ENCODE assay signal across 11 cellular contexts in the genomic region with DNA sequence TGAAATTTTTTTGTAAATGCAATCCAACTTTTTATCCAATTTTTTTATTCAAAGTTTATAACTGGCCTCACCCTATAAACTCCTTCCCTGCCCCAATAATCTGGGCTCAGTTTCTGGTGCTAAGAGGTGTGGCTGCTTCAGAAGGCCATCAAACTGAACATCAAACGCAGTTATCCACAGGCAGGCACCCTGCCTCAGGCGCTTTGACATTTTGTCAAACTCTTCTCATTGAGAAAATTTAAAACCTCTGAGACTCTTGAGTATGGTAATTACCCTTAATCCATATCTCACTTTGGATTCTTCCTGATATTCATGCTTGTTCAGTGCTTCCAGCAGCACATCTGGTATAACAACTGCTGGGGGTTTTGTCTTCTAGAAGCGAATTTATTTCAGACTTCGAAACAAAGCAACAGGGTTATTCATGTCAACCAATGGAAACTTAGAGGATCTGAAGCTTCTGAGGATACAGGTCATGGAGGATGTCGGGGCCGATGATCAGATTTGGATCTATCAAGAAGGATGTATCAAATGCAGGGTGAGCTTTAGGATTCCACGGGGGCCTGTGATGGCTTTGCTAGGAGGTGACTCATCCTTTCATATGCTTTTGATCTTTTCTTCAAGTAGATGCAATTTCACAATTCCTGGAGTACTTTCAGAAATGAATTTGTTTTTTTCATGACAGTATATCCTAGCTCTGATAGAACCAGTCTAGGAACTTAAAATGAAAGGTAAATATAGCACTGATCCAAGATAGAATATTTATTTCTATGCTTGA.
A peak's percentile ranks its signal among the peaks of the same experiment; 100 is the strongest.
DNase-seq lines count a peak whose midpoint lies in the region; ATAC-seq and TF ChIP-seq lines count a peak whose summit lies in the region.
"Had no signal": no experiment of that assay in that cellular context is flagged by ENCODE, and none has a peak within 500 bp of the region (broad histone marks: within the 10 kb centered on the region; RNA-seq: fewer than 3 reads in every experiment).

No MANE protein-coding gene starts in this region.

- 85% methylated on average over 7 of the region's 7 CpGs for WGBS in right cardiac atrium

- H3K4me3 Mint-ChIP-seq in activated CD8-positive, alpha-beta T cell treated with anti-CD3 and anti-CD28 coated beads, Interleukin-2, amount 10 ng/mL, durations not matched to agents 7 days and 5 days: no peak overlapping the region
- H3K4me3 Mint-ChIP-seq in glutamatergic neuron (ENCODE audit: unreplicated experiment): no peak overlapping the region

- peak overlapping the region; percentile 42 for H3K4me2 ChIP-seq in HCT116 (ENCODE audit: low read length)

- H3K4me1 ChIP-seq in HCT116 (ENCODE audit: control insufficient read depth in 1 of 2, insufficient read depth in 2 of 2, low read length in 2 of 2) (peaks cover 33 to 36% of the 10 kb centered on the region in 2 experiments), right cardiac atrium (ENCODE audit: control insufficient read depth, insufficient read depth, low read length) (no peaks in the 10 kb centered on the region)

- no peak overlapping the region for H3K4me3 ChIP-seq in HCT116 (replicated peaks in 1 of 2; ENCODE audit: low read depth in 1 of 2, low read length in 2 of 2)
- H3K4me3 ChIP-seq in foreskin fibroblast (ENCODE audit: low read depth in 1 of 2, low read length in 2 of 2): no peak overlapping the region
- no peak overlapping the region for H3K4me3 ChIP-seq in right cardiac atrium (ENCODE audit: low read length)

- H3K27me3 Mint-ChIP-seq in activated CD8-positive, alpha-beta T cell treated with anti-CD3 and anti-CD28 coated beads, Interleukin-2, amount 10 ng/mL, durations not matched to agents 7 days and 5 days (ENCODE audit: low read depth): no peaks in the 10 kb centered on the region
- H3K27me3 Mint-ChIP-seq in glutamatergic neuron (ENCODE audit: unreplicated experiment): no peaks in the 10 kb centered on the region
- H3K27me3 Mint-ChIP-seq: progenitor cell of endocrine pancreas had no signal

- H3K27ac Mint-ChIP-seq in activated CD8-positive, alpha-beta T cell treated with anti-CD3 and anti-CD28 coated beads, Interleukin-2, amount 10 ng/mL, durations not matched to agents 7 days and 5 days: peak overlapping the region; percentile 20
- no peak overlapping the region for H3K27ac Mint-ChIP-seq in glutamatergic neuron (ENCODE audit: unreplicated experiment)
- H3K27ac Mint-ChIP-seq: progenitor cell of endocrine pancreas had no signal

- peaks cover 58% of the 10 kb centered on the region for H3K36me3 Mint-ChIP-seq in activated CD8-positive, alpha-beta T cell treated with anti-CD3 and anti-CD28 coated beads, Interleukin-2, amount 10 ng/mL, durations not matched to agents 7 days and 5 days (ENCODE audit: low read depth)
- H3K36me3 Mint-ChIP-seq in glutamatergic neuron (ENCODE audit: unreplicated experiment): no peaks in the 10 kb centered on the region

- BruUV-seq in HCT116 (replicated peaks; lab: Mats Ljungman, UMichigan): no TSS peak

- no peak overlapping the region for H3K9ac ChIP-seq in HCT116 (ENCODE audit: low read length)

- H3K9me3 Mint-ChIP-seq in activated CD8-positive, alpha-beta T cell treated with anti-CD3 and anti-CD28 coated beads, Interleukin-2, amount 10 ng/mL, durations not matched to agents 7 days and 5 days (ENCODE audit: insufficient read depth): no peaks in the 10 kb centered on the region
- no peaks in the 10 kb centered on the region for H3K9me3 Mint-ChIP-seq in glutamatergic neuron (ENCODE audit: unreplicated experiment)

- TF ChIP-seq POLR2A in HCT116 (IDR thresholded peaks at IDR 0.05; ENCODE audit: borderline replicate concordance, extremely low read depth, insufficient read depth, insufficient read length): no peak

- H3K79me2 ChIP-seq in HCT116 (ENCODE audit: insufficient read depth, low read length): no peaks in the 10 kb centered on the region

- peaks cover 4% of the 10 kb centered on the region for H3K4me1 Mint-ChIP-seq in activated CD8-positive, alpha-beta T cell treated with anti-CD3 and anti-CD28 coated beads, Interleukin-2, amount 10 ng/mL, durations not matched to agents 7 days and 5 days (ENCODE audit: low read depth)
- peaks cover 2% of the 10 kb centered on the region for H3K4me1 Mint-ChIP-seq in glutamatergic neuron (ENCODE audit: low read depth, unreplicated experiment)

- H3K27ac ChIP-seq in HCT116 (ENCODE audit: low read depth, low read length) (peak overlapping the region; percentile 40; the same call in 1 of the 2 replicates), right cardiac atrium (ENCODE audit: low read length) (no peak overlapping the region)

- intact Hi-C loops in HCT116 (cut with micrococcal nuclease): no loop called here
- intact Hi-C loops in right cardiac atrium (cut with DNase I): loop anchor here in 3 of 4 donors (10.0 kb wide), 1 partner anchor 226 kb away; no protein-coding TSS in a partner anchor

- ATAC-seq in HCT116 (peak; percentile 73), HG02642 (IDR thresholded peaks at IDR 0.05; ENCODE audit: poor library complexity, unreplicated experiment) (no peak), right cardiac atrium (no peak)
- no peak for ATAC-seq in activated CD8-positive, alpha-beta T cell treated with anti-CD3 and anti-CD28 coated beads, Interleukin-2, amount 10 ng/mL, durations not matched to agents 7 days and 5 days

- H3K27me3 ChIP-seq in HCT116 (ENCODE audit: insufficient read depth, low read length) (no peaks in the 10 kb centered on the region), right cardiac atrium (ENCODE audit: control insufficient read depth, insufficient read depth) (no peaks in the 10 kb centered on the region)

- H2AFZ ChIP-seq in HCT116 (ENCODE audit: low read depth, low read length, poor library complexity, severe bottlenecking): no peak overlapping the region

- no peaks in the 10 kb centered on the region for H4K20me1 ChIP-seq in HCT116 (ENCODE audit: insufficient read depth)

- no peak for TF ChIP-seq CTCF in HCT116 (IDR thresholded peaks at IDR 0.05 in 2 of 3, conservative IDR thresholded peaks at IDR 0.05 in 1 of 3; ENCODE audit: borderline replicate concordance in 1 of 3, insufficient read depth in 1 of 3, low read depth in 2 of 3, low read length in 2 of 3)
- no peak for TF ChIP-seq CTCF in foreskin fibroblast (IDR thresholded peaks at IDR 0.05; ENCODE audit: low read depth, low read length)
- no peak for TF ChIP-seq CTCF in glutamatergic neuron (IDR thresholded peaks at IDR 0.05; ENCODE audit: partially characterized antibody, unreplicated experiment)

- H3K9me2 ChIP-seq in HCT116 (ENCODE audit: insufficient read depth): no peaks in the 10 kb centered on the region

- no peak for TF ChIP-seq RAD21 in HCT116 (IDR thresholded peaks at IDR 0.05; ENCODE audit: low read depth)

- no peaks in the 10 kb centered on the region for H3K36me3 ChIP-seq in HCT116 (ENCODE audit: control insufficient read depth in 1 of 2, insufficient read depth in 2 of 2, low read length in 2 of 2)

- CTCF ChIA-PET in HCT116 (lab: Charles Lee): interaction anchor here (1.3 to 3.2 kb wide), 4 partner anchors 116 to 418 kb away, joined by 3 to 13 read pairs (median 4); no protein-coding TSS in a partner anchor
- CTCF ChIA-PET in activated CD8-positive, alpha-beta T cell treated with anti-CD3 and anti-CD28 coated beads, Interleukin-2, amount 10 ng/mL, durations not matched to agents 7 days and 5 days (lab: Charles Lee): interaction anchor here (0.8 to 7.4 kb wide), 9 partner anchors 11 to 221 kb away, joined by 3 to 127 read pairs (median 4); no protein-coding TSS in a partner anchor

- no peaks in the 10 kb centered on the region for H3K9me3 ChIP-seq in HCT116 (ENCODE audit: control insufficient read depth in 1 of 2, insufficient read depth in 1 of 2, low read depth in 1 of 2, low read length in 2 of 2)
- H3K9me3 ChIP-seq in right cardiac atrium (ENCODE audit: control insufficient read depth, low read length): no peaks in the 10 kb centered on the region

- DNase-seq in A172 (ENCODE audit: low spot score) (peak; percentile 22), HCT116 (ENCODE audit: low read depth, low spot score) (no peak), foreskin fibroblast (peak; percentile 72 to 87), glutamatergic neuron (no peak), right cardiac atrium (no peak)
- DNase-seq in activated CD8-positive, alpha-beta T cell treated with anti-CD3 and anti-CD28 coated beads, Interleukin-2, amount 10 ng/mL, durations not matched to agents 7 days and 5 days: no peak
- no peak for DNase-seq in activated CD4-positive, CD25-positive, alpha-beta regulatory T cell (lab: John Stamatoyannopoulos, UW)
- DNase-seq: activated CD4-positive, alpha-beta T cell treated with anti-CD3 and anti-CD28 coated beads for 1 hour; caudate nucleus had no signal

- POLR2A ChIA-PET in HCT116 (lab: Charles Lee): no interaction called here
- POLR2A ChIA-PET in activated CD8-positive, alpha-beta T cell treated with anti-CD3 and anti-CD28 coated beads, Interleukin-2, amount 10 ng/mL, durations not matched to agents 7 days and 5 days (lab: Charles Lee): interaction anchor here (0.7 to 1.3 kb wide), 3 partner anchors 21 to 48 kb away, joined by 3 to 5 read pairs (median 3); no protein-coding TSS in a partner anchor

- RAD21 ChIA-PET in HCT116 (lab: Charles Lee; ENCODE audit: low non-redundant PET in 1 of 2, low total read pairs in 2 of 2, uncharacterized antibody in 2 of 2, unreplicated experiment in 2 of 2): interaction anchor here in 1 of 2 experiments (1.1 kb wide), 1 partner anchor 222 kb away, joined by 3 read pairs; no protein-coding TSS in a partner anchor

Comparison
In these comparisons a context has a peak if more than half of its experiments do, and no peak if none do; other contexts are left out.
1. DNase-seq: peak in A172 (single experiment) and foreskin fibroblast (2 of 2); none in HCT116 (single experiment), activated CD8-positive, alpha-beta T cell treated with anti-CD3 and anti-CD28 coated beads, Interleukin-2, amount 10 ng/mL, durations not matched to agents 7 days and 5 days (single experiment), glutamatergic neuron (single experiment), right cardiac atrium (0 of 3) and activated CD4-positive, CD25-positive, alpha-beta regulatory T cell (0 of 4).